In the genomic region with DNA sequence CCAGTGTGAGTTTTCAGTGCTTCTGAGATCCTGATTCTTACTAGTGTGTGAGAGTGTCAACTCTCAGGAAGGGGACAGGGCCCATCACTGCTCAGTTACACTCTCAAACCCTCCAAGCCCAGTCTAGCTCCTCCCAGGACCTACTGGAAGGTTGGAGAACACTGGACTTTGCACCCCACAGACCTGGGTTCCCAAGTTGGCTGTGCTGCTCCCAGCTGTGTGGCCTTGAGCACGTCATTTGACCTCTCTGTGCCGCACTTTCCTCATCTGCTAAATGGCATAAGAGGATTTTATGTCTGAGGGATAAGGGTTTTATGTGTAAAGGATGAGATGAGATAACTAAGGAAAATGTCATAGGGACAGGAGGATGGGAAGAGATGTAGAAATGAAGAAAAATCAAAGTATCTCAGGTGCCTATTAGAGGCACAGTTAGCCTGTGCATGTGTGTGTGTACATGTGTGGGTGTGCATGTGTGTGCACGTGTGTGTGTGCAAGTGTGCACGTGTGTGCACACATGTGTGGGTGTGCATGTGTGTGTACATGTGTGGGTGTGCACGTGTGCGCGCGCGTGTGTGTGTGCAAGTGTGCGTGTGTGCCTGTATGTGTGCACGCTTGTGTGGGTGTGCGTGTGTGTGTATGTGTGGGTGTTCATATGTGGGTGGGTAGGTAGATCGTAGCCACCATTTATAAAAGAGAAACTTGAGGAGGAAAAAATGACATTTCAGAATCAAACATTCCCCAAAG, we compare ENCODE assay signal across 7 cellular contexts.
DNase-seq lines count a peak whose midpoint lies in the region; ATAC-seq, FAIRE-seq and TF ChIP-seq lines count a peak whose summit lies in the region.
"Not testable (repeated sequence)": the region's sequence is repeated elsewhere in the genome, so short reads cannot be mapped to it uniquely, and the experiment has no call there.

No MANE protein-coding gene starts in this region.

- intact Hi-C loops in HepG2 (cut with micrococcal nuclease; ENCODE audit: unreplicated experiment): not testable (repeated sequence)

- TF ChIP-seq EP300 in HepG2 (IDR thresholded peaks at IDR 0.05; ENCODE audit: low read depth in 2 of 2, low read length in 2 of 2); HepG2 (CRISPR knock-in tag; IDR thresholded peaks at IDR 0.05; ENCODE audit: borderline replicate concordance): not testable (repeated sequence)

- in situ Hi-C loops in HepG2 (cut with HindIII; ENCODE audit: extremely low pct_ligation_motif_present, low pct_unique_long_range_greater_than_20kb): not testable (repeated sequence)

- CTCF ChIA-PET in HepG2 (lab: Yijun Ruan, JAX; ENCODE audit: low intra/inter-chr PET ratio, low total read pairs): not testable (repeated sequence)

- H2AFZ ChIP-seq in H9 (ENCODE audit: low read length); HepG2 (ENCODE audit: low read length): not testable (repeated sequence)

- TF ChIP-seq CTCF in H9 (conservative IDR thresholded peaks at IDR 0.05); endodermal cell (conservative IDR thresholded peaks at IDR 0.05); HepG2 (CRISPR knock-in tag; IDR thresholded peaks at IDR 0.05): not testable (repeated sequence)

- H3K14ac ChIP-seq in H9 (ENCODE audit: insufficient read depth, low read length): not testable (repeated sequence)

- H3K23ac ChIP-seq in H9 (ENCODE audit: insufficient read length, low read depth, low read length): not testable (repeated sequence)

- not testable (repeated sequence) for H2BK5ac ChIP-seq in H9 (ENCODE audit: insufficient read length, low read length)

- TF ChIP-seq POLR2A in HepG2 (IDR thresholded peaks at IDR 0.05; ENCODE audit: insufficient read depth in 1 of 2, low read depth in 2 of 2, low read length in 2 of 2): not testable (repeated sequence)

- H2AK5ac ChIP-seq in H9 (ENCODE audit: insufficient read length, low read length): not testable (repeated sequence)

- not testable (repeated sequence) for H3K4me1 Mint-ChIP-seq in H9, endodermal cell
- H3K4me1 Mint-ChIP-seq in T-helper 1 cell treated with Interleukin-12 subunit alpha and Interleukin-12 subunit beta and Interleukin-4 antibody, amounts not matched to agents 30 μg/mL and 1 μg/mL, for 36 hours (ENCODE audit: low read depth): peaks cover 24% of the 10 kb centered on the region
- peaks cover 30% of the 10 kb centered on the region for H3K4me1 Mint-ChIP-seq in activated T-cell treated with anti-CD3 and anti-CD28 coated beads, Interleukin-2, amount 50 U/mL, for 72 hours (ENCODE audit: low read depth)
- H3K4me1 Mint-ChIP-seq in activated naive CD8-positive, alpha-beta T cell treated with anti-CD3 and anti-CD28 coated beads, Interleukin-2, amount 50 U/mL, for 24 hours: peaks cover 35% of the 10 kb centered on the region

- not testable (repeated sequence) for ATAC-seq in activated T-cell treated with anti-CD3 and anti-CD28 coated beads, Interleukin-2, amount 50 U/mL, for 72 hours (replicated peaks in 1 of 2); activated naive CD8-positive, alpha-beta T cell treated with anti-CD3 and anti-CD28 coated beads, Interleukin-2, amount 50 U/mL, for 24 hours; HepG2

- not testable (repeated sequence) for H3K9ac ChIP-seq in H9 (ENCODE audit: extremely low read depth, insufficient read length, low read length); endodermal cell (ENCODE audit: extremely low read depth, low read length, poor library complexity, severe bottlenecking); HepG2 (ENCODE audit: insufficient read depth, low read depth, low read length)

- POLR2A ChIA-PET in HepG2 (lab: Yijun Ruan, JAX): not testable (repeated sequence)

- peak overlapping the region; percentile 58 for H4K8ac ChIP-seq in H9 (replicated peaks; ENCODE audit: insufficient read length, low read depth, low read length)

- not testable (repeated sequence) for H3K79me1 ChIP-seq in H9 (ENCODE audit: insufficient read depth, low read depth, low read length, poor library complexity, severe bottlenecking)

- H3K4me3 ChIP-seq in endodermal cell (ENCODE audit: low read length); HepG2 (replicated peaks in 1 of 3; ENCODE audit: insufficient read depth in 1 of 3, low read depth in 2 of 3, low read length in 3 of 3); small intestine (ENCODE audit: low read depth in 1 of 2, low read length in 2 of 2): not testable (repeated sequence)

- H3K79me2 ChIP-seq in H9 (ENCODE audit: insufficient read depth, low read length): peaks cover 17% of the 10 kb centered on the region; the same call in 1 of the 2 replicates
- peaks cover 33% of the 10 kb centered on the region for H3K79me2 ChIP-seq in HepG2 (ENCODE audit: insufficient read depth, low read length)

- H3T11ph ChIP-seq in H9 (ENCODE audit: low read length): not testable (repeated sequence)

- not testable (repeated sequence) for H3K4ac ChIP-seq in H9 (ENCODE audit: low read depth, low read length)

- no CpG with 5 or more reads among the region's 13 CpGs for WGBS in H9 (ENCODE audit: extremely low coverage, insufficient read length, low lambda C conversion rate)
- 92% methylated on average over 2 to 11 of the region's 13 CpGs for WGBS in endodermal cell (ENCODE audit: insufficient coverage in 1 of 2, insufficient read length in 1 of 2), 2 experiments
- 98% methylated on average over 13 of the region's 13 CpGs for WGBS in HepG2 (ENCODE audit: low lambda C conversion rate)
- 75 to 90% (median 82%) methylated on average over 12 to 13 of the region's 13 CpGs for WGBS in small intestine, 3 donors

- not testable (repeated sequence) for FAIRE-seq in HepG2 (lab: Jason Lieb, UNC); small intestine (lab: Jason Lieb, UNC)

- not testable (repeated sequence) for H3K4me2 ChIP-seq in H9 (ENCODE audit: insufficient read depth, insufficient read length, low read length); HepG2 (ENCODE audit: low read depth, low read length)

- not testable (repeated sequence) for H3K27me3 Mint-ChIP-seq in H9 (ENCODE audit: low read depth); T-helper 1 cell treated with Interleukin-12 subunit alpha and Interleukin-12 subunit beta and Interleukin-4 antibody, amounts not matched to agents 30 μg/mL and 1 μg/mL, for 36 hours (ENCODE audit: low read depth); activated T-cell treated with anti-CD3 and anti-CD28 coated beads, Interleukin-2, amount 50 U/mL, for 72 hours (ENCODE audit: low read depth); activated naive CD8-positive, alpha-beta T cell treated with anti-CD3 and anti-CD28 coated beads, Interleukin-2, amount 50 U/mL, for 24 hours; endodermal cell (ENCODE audit: insufficient read depth)

- H3K4me3 Mint-ChIP-seq in H9; T-helper 1 cell treated with Interleukin-12 subunit alpha and Interleukin-12 subunit beta and Interleukin-4 antibody, amounts not matched to agents 30 μg/mL and 1 μg/mL, for 36 hours; activated T-cell treated with anti-CD3 and anti-CD28 coated beads, Interleukin-2, amount 50 U/mL, for 72 hours; activated naive CD8-positive, alpha-beta T cell treated with anti-CD3 and anti-CD28 coated beads, Interleukin-2, amount 50 U/mL, for 24 hours; endodermal cell: not testable (repeated sequence)

- peaks cover 36% of the 10 kb centered on the region for H3K36me3 ChIP-seq in endodermal cell (ENCODE audit: control insufficient read depth, insufficient read depth, low read length)
- peaks cover 20 to 45% of the 10 kb centered on the region in 2 experiments; a peak in 4 of 5 replicates for H3K36me3 ChIP-seq in HepG2 (replicated peaks in 1 of 2; ENCODE audit: control insufficient read depth in 1 of 2, insufficient read depth in 2 of 2, low read length in 2 of 2)
- peaks cover 4 to 15% of the 10 kb centered on the region in 2 donors for H3K36me3 ChIP-seq in small intestine (ENCODE audit: control insufficient read depth in 2 of 2, insufficient read depth in 2 of 2, low read length in 2 of 2)

- not testable (repeated sequence) for H4K91ac ChIP-seq in H9 (ENCODE audit: insufficient read length, low read depth, low read length)

- not testable (repeated sequence) for DNase-seq in H9; activated T-cell treated with anti-CD3 and anti-CD28 coated beads, Interleukin-2, amount 50 U/mL, for 72 hours; activated naive CD8-positive, alpha-beta T cell treated with anti-CD3 and anti-CD28 coated beads, Interleukin-2, amount 50 U/mL, for 24 hours; endodermal cell; HepG2 (ENCODE audit: low spot score)
- DNase-seq in small intestine: peak; percentile 24

- H2BK12ac ChIP-seq in H9 (ENCODE audit: insufficient read length, low read depth, low read length): not testable (repeated sequence)

- H3K27ac ChIP-seq in H9 (ENCODE audit: insufficient read length, low read depth, low read length); endodermal cell (ENCODE audit: low read depth, low read length); HepG2 (ENCODE audit: extremely low read length, insufficient read depth, low read length); small intestine (ENCODE audit: low read depth in 1 of 2, low read length in 1 of 2): not testable (repeated sequence)

- not testable (repeated sequence) for H3K9me3 ChIP-seq in H9 (ENCODE audit: control insufficient read depth, low read depth, low read length); endodermal cell (ENCODE audit: control insufficient read depth, low read length); HepG2 (ENCODE audit: low read length); small intestine (ENCODE audit: control insufficient read depth, low read depth)

- not testable (repeated sequence) for TF ChIP-seq RAD21 in HepG2 (CRISPR knock-in tag; IDR thresholded peaks at IDR 0.05)

- H2BK15ac ChIP-seq in H9 (ENCODE audit: low read depth, low read length): not testable (repeated sequence)

- not testable (repeated sequence) for H4K5ac ChIP-seq in H9 (ENCODE audit: insufficient read length, low read depth, low read length)

- not testable (repeated sequence) for H4K20me1 ChIP-seq in H9 (ENCODE audit: control insufficient read depth, insufficient read depth, insufficient read length)
- peaks cover 18% of the 10 kb centered on the region; the same call in 1 of the 2 replicates for H4K20me1 ChIP-seq in HepG2 (ENCODE audit: insufficient read depth, low read length)

- H3K23me2 ChIP-seq in H9 (ENCODE audit: insufficient read length, low read depth, low read length, poor library complexity, severe bottlenecking): not testable (repeated sequence)

- not testable (repeated sequence) for H3K56ac ChIP-seq in H9 (ENCODE audit: insufficient read length, low read depth, low read length)

- H2BK120ac ChIP-seq in H9 (ENCODE audit: low read depth, low read length, poor library complexity, severe bottlenecking): not testable (repeated sequence)

- not testable (repeated sequence) for BruUV-seq in HepG2 (replicated peaks; lab: Mats Ljungman, UMichigan)

- not testable (repeated sequence) for H3K27me3 ChIP-seq in H9 (ENCODE audit: insufficient read depth, low read length); endodermal cell (ENCODE audit: control insufficient read depth, insufficient read depth, low read length, poor library complexity, severe bottlenecking); HepG2 (ENCODE audit: control insufficient read depth in 1 of 2, insufficient read depth in 2 of 2, low read length in 2 of 2); small intestine (ENCODE audit: control insufficient read depth in 2 of 2, insufficient read depth in 2 of 2, low read length in 2 of 2)

- H3K27ac Mint-ChIP-seq in H9 (peak overlapping the region in 1 of 3 experiments; percentile 45; a peak in 3 of 7 replicates), endodermal cell (peak overlapping the region; percentile 52)
- H3K27ac Mint-ChIP-seq in T-helper 1 cell treated with Interleukin-12 subunit alpha and Interleukin-12 subunit beta and Interleukin-4 antibody, amounts not matched to agents 30 μg/mL and 1 μg/mL, for 36 hours: peak overlapping the region; percentile 20
- peak overlapping the region; percentile 1 for H3K27ac Mint-ChIP-seq in activated T-cell treated with anti-CD3 and anti-CD28 coated beads, Interleukin-2, amount 50 U/mL, for 72 hours
- H3K27ac Mint-ChIP-seq in activated naive CD8-positive, alpha-beta T cell treated with anti-CD3 and anti-CD28 coated beads, Interleukin-2, amount 50 U/mL, for 24 hours: peak overlapping the region; percentile 57

- not testable (repeated sequence) for H3K18ac ChIP-seq in H9 (ENCODE audit: insufficient read length, low read depth, low read length)

- H3K36me3 Mint-ChIP-seq in H9 (ENCODE audit: insufficient read depth in 1 of 3, low read depth in 3 of 3) (peaks cover 34 to 57% (median 52%) of the 10 kb centered on the region in 3 experiments), endodermal cell (ENCODE audit: low read depth) (peaks cover 58% of the 10 kb centered on the region)
- H3K36me3 Mint-ChIP-seq in T-helper 1 cell treated with Interleukin-12 subunit alpha and Interleukin-12 subunit beta and Interleukin-4 antibody, amounts not matched to agents 30 μg/mL and 1 μg/mL, for 36 hours (ENCODE audit: low read depth): peaks cover 34% of the 10 kb centered on the region
- peaks cover 6 to 21% of the 10 kb centered on the region in 2 donors for H3K36me3 Mint-ChIP-seq in activated T-cell treated with anti-CD3 and anti-CD28 coated beads, Interleukin-2, amount 50 U/mL, for 72 hours (ENCODE audit: insufficient read depth in 2 of 2)
- H3K36me3 Mint-ChIP-seq in activated naive CD8-positive, alpha-beta T cell treated with anti-CD3 and anti-CD28 coated beads, Interleukin-2, amount 50 U/mL, for 24 hours (ENCODE audit: low read depth): peaks cover 44% of the 10 kb centered on the region

- not testable (repeated sequence) for H3K4me1 ChIP-seq in H9 (ENCODE audit: insufficient read depth, low read length); endodermal cell (ENCODE audit: control insufficient read depth, insufficient read depth, low read length); small intestine (ENCODE audit: control insufficient read depth in 2 of 2, insufficient read depth in 1 of 2, low read depth in 1 of 2, low read length in 1 of 2)
- peaks cover 14% of the 10 kb centered on the region for H3K4me1 ChIP-seq in HepG2 (ENCODE audit: insufficient read depth, low read length)

- not testable (repeated sequence) for H3K9me3 Mint-ChIP-seq in H9; T-helper 1 cell treated with Interleukin-12 subunit alpha and Interleukin-12 subunit beta and Interleukin-4 antibody, amounts not matched to agents 30 μg/mL and 1 μg/mL, for 36 hours; activated T-cell treated with anti-CD3 and anti-CD28 coated beads, Interleukin-2, amount 50 U/mL, for 72 hours; activated naive CD8-positive, alpha-beta T cell treated with anti-CD3 and anti-CD28 coated beads, Interleukin-2, amount 50 U/mL, for 24 hours; endodermal cell

- not testable (repeated sequence) for H2BK20ac ChIP-seq in H9 (ENCODE audit: low read depth, low read length, poor library complexity, severe bottlenecking)
